1 cellular context compared by ENCODE assay signal in genomic region chr7:72405389-72405788, GRCh38.
TF ChIP-seq lines count a peak whose summit lies in the region.

No MANE protein-coding gene starts in this region.

TF ChIP-seq in K562, 482 proteins besides CTCF, POLR2A, EP300 and RAD21 (continued from another document):
- TF ChIP-seq JUND (IDR thresholded peaks at IDR 0.05; ENCODE audit: borderline replicate concordance, low read depth, low read length) (peak; percentile 84), JUND (tag; IDR thresholded peaks at IDR 0.05; ENCODE audit: borderline replicate concordance, low read depth, low read length) (peak; percentile 68; the same call in 1 of the 3 replicates), SMARCE1 (IDR thresholded peaks at IDR 0.05) (0 out of 2 replicates have a peak, but pooled peaks have one; percentile 15), NRF1 (conservative IDR thresholded peaks at IDR 0.05 in 1 of 2, IDR thresholded peaks at IDR 0.05 in 1 of 2) (peak in 1 of 2 experiments; percentile 27; a peak in 1 of 4 replicates), CXXC5 (CRISPR knock-in tag; IDR thresholded peaks at IDR 0.05) (peak; percentile 22; the same call in 1 of the 2 replicates), HMBOX1 (IDR thresholded peaks at IDR 0.05) (peak; percentile 40; the same call in 1 of the 2 replicates), FOSL1 (tag; conservative IDR thresholded peaks at IDR 0.05) (peak; percentile 52), L3MBTL2 (IDR thresholded peaks at IDR 0.05) (peak; percentile 23; the same call in 1 of the 2 replicates)
